In genomic region chr5:126656397-126657007, GRCh38 we compare ENCODE assay signal across 8 cellular contexts.
DNase-seq lines count a peak whose midpoint lies in the region; ATAC-seq lines count a peak whose summit lies in the region.

No MANE protein-coding gene starts in this region.

- no peaks in the 10 kb centered on the region for H3K9me3 Mint-ChIP-seq in stimulated activated naive CD8-positive, alpha-beta T cell treated with anti-CD3 and anti-CD28 coated beads, Interleukin-15, amount 100 ng/mL, for 72 hours

- DNase-seq in stimulated activated naive CD8-positive, alpha-beta T cell treated with anti-CD3 and anti-CD28 coated beads, Interleukin-15, Interleukin-2, amounts not matched to agents 100 U/mL and 50 U/mL, for 24 hours = peak; percentile 24
- DNase-seq in stimulated activated naive CD8-positive, alpha-beta T cell treated with anti-CD3 and anti-CD28 coated beads, Interleukin-15, amount 100 ng/mL, for 72 hours = no peak
- DNase-seq in NCI-H1105 (lab: John Stamatoyannopoulos, UW) (peak; percentile 15), adipocyte (ENCODE audit: low read depth) (peak; percentile 80), iPS-NIHi7 (ENCODE audit: extremely low spot score) (peak; percentile 59), stromal cell of bone marrow (ENCODE audit: low read depth) (peak; percentile 30)

- no peak overlapping the region for H3K27ac Mint-ChIP-seq in stimulated activated naive CD8-positive, alpha-beta T cell treated with anti-CD3 and anti-CD28 coated beads, Interleukin-15, amount 100 ng/mL, for 72 hours

- H3K4me1 ChIP-seq in adipocyte (ENCODE audit: control insufficient read depth, insufficient read depth, low read length) = no peaks in the 10 kb centered on the region

- ATAC-seq in stimulated activated naive CD8-positive, alpha-beta T cell treated with anti-CD3 and anti-CD28 coated beads, Interleukin-15, Interleukin-2, amounts not matched to agents 100 U/mL and 50 U/mL, for 24 hours = no peak
- ATAC-seq in stimulated activated naive CD8-positive, alpha-beta T cell treated with anti-CD3 and anti-CD28 coated beads, Interleukin-15, amount 100 ng/mL, for 72 hours = no peak
- no peak for ATAC-seq in HG03565 (IDR thresholded peaks at IDR 0.05; ENCODE audit: unreplicated experiment)
- no peak for ATAC-seq in GM21360 (IDR thresholded peaks at IDR 0.05; ENCODE audit: unreplicated experiment)

- no peaks in the 10 kb centered on the region for H3K9me3 ChIP-seq in adipocyte (ENCODE audit: control insufficient read depth, low read length)

- H3K27me3 ChIP-seq in adipocyte (replicated peaks; ENCODE audit: control insufficient read depth, insufficient read depth, low read length) = no peaks in the 10 kb centered on the region

- no peak overlapping the region for H3K4me3 Mint-ChIP-seq in stimulated activated naive CD8-positive, alpha-beta T cell treated with anti-CD3 and anti-CD28 coated beads, Interleukin-15, amount 100 ng/mL, for 72 hours

- peaks cover 7% of the 10 kb centered on the region for H3K4me1 Mint-ChIP-seq in stimulated activated naive CD8-positive, alpha-beta T cell treated with anti-CD3 and anti-CD28 coated beads, Interleukin-15, amount 100 ng/mL, for 72 hours

- no peaks in the 10 kb centered on the region for H3K27me3 Mint-ChIP-seq in stimulated activated naive CD8-positive, alpha-beta T cell treated with anti-CD3 and anti-CD28 coated beads, Interleukin-15, amount 100 ng/mL, for 72 hours

- H3K9ac ChIP-seq in adipocyte (ENCODE audit: low read length) = no peak overlapping the region

- no peak overlapping the region for H3K4me3 ChIP-seq in adipocyte (ENCODE audit: low read length)

- no peaks in the 10 kb centered on the region for H3K36me3 ChIP-seq in adipocyte (ENCODE audit: control insufficient read depth, insufficient read depth, low read length, severe bottlenecking)

Comparison
In these comparisons a context has a peak if more than half of its experiments do, and no peak if none do; other contexts are left out.
1. DNase-seq: peak in stimulated activated naive CD8-positive, alpha-beta T cell treated with anti-CD3 and anti-CD28 coated beads, Interleukin-15, Interleukin-2, amounts not matched to agents 100 U/mL and 50 U/mL, for 24 hours (single experiment), NCI-H1105 (single experiment), adipocyte (single experiment), iPS-NIHi7 (single experiment) and stromal cell of bone marrow (single experiment); none in stimulated activated naive CD8-positive, alpha-beta T cell treated with anti-CD3 and anti-CD28 coated beads, Interleukin-15, amount 100 ng/mL, for 72 hours (0 of 2).